Comparison of ENCODE assay signal across 1 cellular context in genomic region chr22:36386351-36386899, GRCh38.
TF ChIP-seq lines count a peak whose summit lies in the region.

No MANE protein-coding gene starts in this region.

TF ChIP-seq in GM12878, 131 proteins besides CTCF, POLR2A, EP300 and RAD21 (continued from another document):
- TF ChIP-seq, protein P1, sequence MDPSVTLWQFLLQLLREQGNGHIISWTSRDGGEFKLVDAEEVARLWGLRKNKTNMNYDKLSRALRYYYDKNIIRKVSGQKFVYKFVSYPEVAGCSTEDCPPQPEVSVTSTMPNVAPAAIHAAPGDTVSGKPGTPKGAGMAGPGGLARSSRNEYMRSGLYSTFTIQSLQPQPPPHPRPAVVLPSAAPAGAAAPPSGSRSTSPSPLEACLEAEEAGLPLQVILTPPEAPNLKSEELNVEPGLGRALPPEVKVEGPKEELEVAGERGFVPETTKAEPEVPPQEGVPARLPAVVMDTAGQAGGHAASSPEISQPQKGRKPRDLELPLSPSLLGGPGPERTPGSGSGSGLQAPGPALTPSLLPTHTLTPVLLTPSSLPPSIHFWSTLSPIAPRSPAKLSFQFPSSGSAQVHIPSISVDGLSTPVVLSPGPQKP (IDR thresholded peaks at IDR 0.05; ENCODE audit: low read depth, low read length), result no peak
- TF ChIP-seq, protein P2, sequence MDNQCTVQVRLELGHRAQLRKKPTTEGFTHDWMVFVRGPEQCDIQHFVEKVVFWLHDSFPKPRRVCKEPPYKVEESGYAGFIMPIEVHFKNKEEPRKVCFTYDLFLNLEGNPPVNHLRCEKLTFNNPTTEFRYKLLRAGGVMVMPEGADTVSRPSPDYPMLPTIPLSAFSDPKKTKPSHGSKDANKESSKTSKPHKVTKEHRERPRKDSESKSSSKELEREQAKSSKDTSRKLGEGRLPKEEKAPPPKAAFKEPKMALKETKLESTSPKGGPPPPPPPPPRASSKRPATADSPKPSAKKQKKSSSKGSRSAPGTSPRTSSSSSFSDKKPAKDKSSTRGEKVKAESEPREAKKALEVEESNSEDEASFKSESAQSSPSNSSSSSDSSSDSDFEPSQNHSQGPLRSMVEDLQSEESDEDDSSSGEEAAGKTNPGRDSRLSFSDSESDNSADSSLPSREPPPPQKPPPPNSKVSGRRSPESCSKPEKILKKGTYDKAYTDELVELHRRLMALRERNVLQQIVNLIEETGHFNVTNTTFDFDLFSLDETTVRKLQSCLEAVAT (IDR thresholded peaks at IDR 0.05), result no peak
- TF ChIP-seq LARP7 (IDR thresholded peaks at IDR 0.05) (peak; percentile 40; the same call in 1 of the 2 replicates), SIN3A (IDR thresholded peaks at IDR 0.05; ENCODE audit: low read depth, low read length) (peak; percentile 45; the same call in 1 of the 2 replicates), SKIL (IDR thresholded peaks at IDR 0.05; ENCODE audit: low read depth, poor library complexity, severe bottlenecking) (peak; percentile 74), YY1 (IDR thresholded peaks at IDR 0.05; ENCODE audit: low read depth, low read length) (no peak; the same call in 1 of the 2 replicates), BCL3 (IDR thresholded peaks at IDR 0.05; ENCODE audit: borderline replicate concordance, insufficient read depth, low read depth, low read length, poor library complexity, severe bottlenecking) (peak; percentile 60), SMAD1 (IDR thresholded peaks at IDR 0.05; ENCODE audit: low read depth, partially characterized antibody) (no peak), TCF12 (IDR thresholded peaks at IDR 0.05; ENCODE audit: low read depth, low read length) (peak; percentile 79), NBN (IDR thresholded peaks at IDR 0.05) (peak; percentile 89; the same call in 1 of the 2 replicates), RELA (IDR thresholded peaks at IDR 0.05; ENCODE audit: borderline replicate concordance, partially characterized antibody) (peak; percentile 86), POU2F2 (IDR thresholded peaks at IDR 0.05; ENCODE audit: borderline replicate concordance, low read depth, low read length) (no peak), ETV6 (conservative IDR thresholded peaks at IDR 0.05 in 1 of 2, IDR thresholded peaks at IDR 0.05 in 1 of 2; ENCODE audit: borderline replicate concordance in 1 of 2, low read depth in 1 of 2) (peak in 1 of 2 experiments; percentile 55; a peak in 1 of 4 replicates), PAX5 (IDR thresholded peaks at IDR 0.05; ENCODE audit: borderline replicate concordance, low read depth, low read length) (peak; percentile 59; the same call in 1 of the 2 replicates), CBFB (IDR thresholded peaks at IDR 0.05; ENCODE audit: low read depth) (peak; percentile 75; the same call in 1 of the 2 replicates), CBX5 (IDR thresholded peaks at IDR 0.05; ENCODE audit: low read depth) (0 out of 2 replicates have a peak, but pooled peaks have one; percentile 12), SMARCA5 (IDR thresholded peaks at IDR 0.05) (0 out of 2 replicates have a peak, but pooled peaks have one; percentile 62), JUND (IDR thresholded peaks at IDR 0.05; ENCODE audit: low read depth, low read length) (0 out of 2 replicates have a peak, but pooled peaks have one; percentile 8), CREM (IDR thresholded peaks at IDR 0.05; ENCODE audit: low read depth) (peak; percentile 64), BHLHE40 (IDR thresholded peaks at IDR 0.05; ENCODE audit: borderline replicate concordance in 1 of 2, low read depth in 2 of 2, low read length in 1 of 2) (0 out of 4 replicates have a peak, but pooled peaks of 1 of the 2 experiments have one; percentile 9), PML (IDR thresholded peaks at IDR 0.05; ENCODE audit: low read length) (peak; percentile 75; the same call in 1 of the 2 replicates), EED (IDR thresholded peaks at IDR 0.05; ENCODE audit: low read depth) (peak; percentile 90), SMAD5 (IDR thresholded peaks at IDR 0.05; ENCODE audit: low read depth) (peak; percentile 25; the same call in 1 of the 2 replicates), ZBTB11 (CRISPR knock-in tag; IDR thresholded peaks at IDR 0.05) (no peak), NR2F1 (conservative IDR thresholded peaks at IDR 0.05) (peak; percentile 43; the same call in 1 of the 2 replicates), TCF3 (IDR thresholded peaks at IDR 0.05; ENCODE audit: borderline replicate concordance, insufficient read depth, low read depth, low read length) (peak; percentile 83; the same call in 1 of the 2 replicates), SP1 (IDR thresholded peaks at IDR 0.05; ENCODE audit: low read depth, low read length) (peak; percentile 39), RUNX3 (IDR thresholded peaks at IDR 0.05; ENCODE audit: low read length) (peak; percentile 78), CREB1 (IDR thresholded peaks at IDR 0.05; ENCODE audit: low read depth) (peak; percentile 43; the same call in 1 of the 2 replicates), TBL1XR1 (IDR thresholded peaks at IDR 0.05; ENCODE audit: low read depth, low read length) (peak; percentile 87; the same call in 1 of the 2 replicates), ATF7 (IDR thresholded peaks at IDR 0.05; ENCODE audit: low read depth) (0 out of 2 replicates have a peak, but pooled peaks have one; percentile 14), ZBED1 (IDR thresholded peaks at IDR 0.05; ENCODE audit: borderline replicate concordance) (peak; percentile 22; the same call in 1 of the 2 replicates), ZNF274 (IDR thresholded peaks at IDR 0.05; ENCODE audit: insufficient read depth, insufficient read length) (no peak), MAX (IDR thresholded peaks at IDR 0.05; ENCODE audit: low read depth, low read length) (0 out of 2 replicates have a peak, but pooled peaks have one; percentile 23), MYB (IDR thresholded peaks at IDR 0.05; ENCODE audit: borderline replicate concordance, low read depth, low read length) (0 out of 2 replicates have a peak, but pooled peaks have one; percentile 21), TCF7 (IDR thresholded peaks at IDR 0.05; ENCODE audit: borderline replicate concordance) (0 out of 2 replicates have a peak, but pooled peaks have one; percentile 37)
- TF ChIP-seq, protein P3, sequence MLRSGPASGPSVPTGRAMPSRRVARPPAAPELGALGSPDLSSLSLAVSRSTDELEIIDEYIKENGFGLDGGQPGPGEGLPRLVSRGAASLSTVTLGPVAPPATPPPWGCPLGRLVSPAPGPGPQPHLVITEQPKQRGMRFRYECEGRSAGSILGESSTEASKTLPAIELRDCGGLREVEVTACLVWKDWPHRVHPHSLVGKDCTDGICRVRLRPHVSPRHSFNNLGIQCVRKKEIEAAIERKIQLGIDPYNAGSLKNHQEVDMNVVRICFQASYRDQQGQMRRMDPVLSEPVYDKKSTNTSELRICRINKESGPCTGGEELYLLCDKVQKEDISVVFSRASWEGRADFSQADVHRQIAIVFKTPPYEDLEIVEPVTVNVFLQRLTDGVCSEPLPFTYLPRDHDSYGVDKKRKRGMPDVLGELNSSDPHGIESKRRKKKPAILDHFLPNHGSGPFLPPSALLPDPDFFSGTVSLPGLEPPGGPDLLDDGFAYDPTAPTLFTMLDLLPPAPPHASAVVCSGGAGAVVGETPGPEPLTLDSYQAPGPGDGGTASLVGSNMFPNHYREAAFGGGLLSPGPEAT (IDR thresholded peaks at IDR 0.05; ENCODE audit: low read depth), result peak; percentile 82
- TF ChIP-seq, protein P4, sequence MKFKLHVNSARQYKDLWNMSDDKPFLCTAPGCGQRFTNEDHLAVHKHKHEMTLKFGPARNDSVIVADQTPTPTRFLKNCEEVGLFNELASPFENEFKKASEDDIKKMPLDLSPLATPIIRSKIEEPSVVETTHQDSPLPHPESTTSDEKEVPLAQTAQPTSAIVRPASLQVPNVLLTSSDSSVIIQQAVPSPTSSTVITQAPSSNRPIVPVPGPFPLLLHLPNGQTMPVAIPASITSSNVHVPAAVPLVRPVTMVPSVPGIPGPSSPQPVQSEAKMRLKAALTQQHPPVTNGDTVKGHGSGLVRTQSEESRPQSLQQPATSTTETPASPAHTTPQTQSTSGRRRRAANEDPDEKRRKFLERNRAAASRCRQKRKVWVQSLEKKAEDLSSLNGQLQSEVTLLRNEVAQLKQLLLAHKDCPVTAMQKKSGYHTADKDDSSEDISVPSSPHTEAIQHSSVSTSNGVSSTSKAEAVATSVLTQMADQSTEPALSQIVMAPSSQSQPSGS (IDR thresholded peaks at IDR 0.05; ENCODE audit: low read length), result 0 out of 2 replicates have a peak, but pooled peaks have one; percentile 25
TF ChIP-seq in GM12878: peak in this region for 40.
